ENCODE assay signal across 9 cellular contexts in the genomic region with DNA sequence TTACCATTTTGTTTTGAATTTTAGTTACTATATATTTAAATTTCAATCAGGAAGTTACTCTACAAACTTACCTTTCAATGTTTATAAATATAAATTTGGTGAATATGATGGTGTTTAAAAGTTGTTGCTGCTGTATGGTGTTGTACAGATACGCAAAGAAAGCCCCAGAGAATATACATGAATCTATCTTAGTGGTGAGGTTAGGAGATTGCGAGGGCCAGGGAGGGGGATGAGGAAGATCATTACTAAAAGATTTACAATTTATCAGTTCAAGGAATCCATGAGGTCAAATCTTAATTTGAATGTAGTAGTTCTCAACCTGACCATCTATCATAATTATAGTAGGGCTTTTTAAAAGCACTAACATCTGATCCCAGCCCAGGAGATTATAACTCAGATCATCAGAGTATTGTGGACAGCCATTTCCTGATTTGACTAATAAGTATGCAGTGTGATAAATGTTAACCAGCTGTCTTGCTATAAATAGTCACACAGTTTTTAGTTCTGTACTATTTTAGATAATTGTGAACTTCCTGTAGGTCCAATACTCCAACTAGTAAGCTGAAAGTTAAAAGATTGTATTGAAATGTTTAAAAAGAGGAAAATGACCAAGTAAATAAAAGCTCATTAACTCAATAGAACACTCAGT. TPM values are rescaled to one million over a fixed set of nuclear protein-coding genes. Genes with fewer than 3 reads are reported as not detected.
A peak's percentile ranks its signal among the peaks of the same experiment; 100 is the strongest.
DNase-seq lines count a peak whose midpoint lies in the region; ATAC-seq and TF ChIP-seq lines count a peak whose summit lies in the region.
"Had no signal": no experiment of that assay in that cellular context is flagged by ENCODE, and none has a peak within 500 bp of the region (broad histone marks: within the 10 kb centered on the region; RNA-seq: fewer than 3 reads in every experiment).

No MANE protein-coding gene starts in this region.

- ATAC-seq in activated CD8-positive, alpha-beta memory T cell treated with anti-CD3 and anti-CD28 coated beads, Interleukin-2, amount 10 ng/mL, durations not matched to agents 7 days and 5 days, result peak; percentile 82
- peak; percentile 85 for ATAC-seq in HG02973 (IDR thresholded peaks at IDR 0.05; ENCODE audit: unreplicated experiment)
- peak; percentile 97 for ATAC-seq in stimulated activated effector memory CD8-positive, alpha-beta T cell treated with anti-CD3 and anti-CD28 coated beads, Interleukin-12 subunit alpha, Interleukin-12 subunit beta, amount 100 ng/mL, for 72 hours
- ATAC-seq: Panc1 had no signal

- peaks cover 6% of the 10 kb centered on the region for H3K4me1 ChIP-seq in hepatocyte (ENCODE audit: insufficient read depth)

- peak overlapping the region; percentile 90 for H3K27ac Mint-ChIP-seq in activated CD8-positive, alpha-beta memory T cell treated with anti-CD3 and anti-CD28 coated beads, Interleukin-2, amount 10 ng/mL, durations not matched to agents 7 days and 5 days
- peak overlapping the region; percentile 60 for H3K27ac Mint-ChIP-seq in activated CD4-positive, alpha-beta memory T cell treated with anti-CD3 and anti-CD28 coated beads for 36 hours
- peak overlapping the region; percentile 59 for H3K27ac Mint-ChIP-seq in stimulated activated effector memory CD8-positive, alpha-beta T cell treated with anti-CD3 and anti-CD28 coated beads, Interleukin-12 subunit alpha, Interleukin-12 subunit beta, amount 100 ng/mL, for 72 hours

- DNase-seq in activated CD8-positive, alpha-beta memory T cell treated with anti-CD3 and anti-CD28 coated beads, Interleukin-2, amount 10 ng/mL, durations not matched to agents 7 days and 5 days, result no peak
- DNase-seq in activated CD8-positive, alpha-beta memory T cell treated with anti-CD3 and anti-CD28 coated beads, Interleukin-2, amount 50 U/mL, for 4 hours, result no peak
- DNase-seq in activated CD4-positive, alpha-beta memory T cell treated with anti-CD3 and anti-CD28 coated beads for 36 hours, result no peak
- DNase-seq in stimulated activated effector memory CD8-positive, alpha-beta T cell treated with anti-CD3 and anti-CD28 coated beads, Interleukin-12 subunit alpha, Interleukin-12 subunit beta, amount 100 ng/mL, for 72 hours (ENCODE audit: low spot score in 2 of 2), result no peak
- DNase-seq in hepatocyte (ENCODE audit: low spot score) (no peak), RPMI8226 (no peak), activated gamma-delta T cell (lab: John Stamatoyannopoulos, UW) (no peak)

- no peak for TF ChIP-seq CTCF in hepatocyte (IDR thresholded peaks at IDR 0.05; ENCODE audit: poor library complexity)

- no peak overlapping the region for H3K27ac ChIP-seq in hepatocyte

- H3K9me2 ChIP-seq in hepatocyte (replicated peaks; ENCODE audit: insufficient read depth), result no peaks in the 10 kb centered on the region

- no peak overlapping the region for H3K4me2 ChIP-seq in hepatocyte

- peaks cover under 1% of the 10 kb centered on the region for H3K79me2 ChIP-seq in hepatocyte

- peaks cover 64% of the 10 kb centered on the region for H3K4me1 Mint-ChIP-seq in activated CD8-positive, alpha-beta memory T cell treated with anti-CD3 and anti-CD28 coated beads, Interleukin-2, amount 10 ng/mL, durations not matched to agents 7 days and 5 days
- H3K4me1 Mint-ChIP-seq in activated CD4-positive, alpha-beta memory T cell treated with anti-CD3 and anti-CD28 coated beads for 36 hours (ENCODE audit: low read depth), result peaks cover 17% of the 10 kb centered on the region
- peaks cover 48% of the 10 kb centered on the region for H3K4me1 Mint-ChIP-seq in stimulated activated effector memory CD8-positive, alpha-beta T cell treated with anti-CD3 and anti-CD28 coated beads, Interleukin-12 subunit alpha, Interleukin-12 subunit beta, amount 100 ng/mL, for 72 hours

- no peak overlapping the region for H2AFZ ChIP-seq in hepatocyte

- 93% methylated on average over 2 of the region's 2 CpGs for WGBS in hepatocyte (ENCODE audit: low lambda C conversion rate, missing lambda C conversion rate)

- no peak overlapping the region for H3K4me3 ChIP-seq in hepatocyte

- no peaks in the 10 kb centered on the region for H4K20me1 ChIP-seq in hepatocyte (ENCODE audit: insufficient read depth, poor library complexity, severe bottlenecking)

- CTCF ChIA-PET in activated CD8-positive, alpha-beta memory T cell treated with anti-CD3 and anti-CD28 coated beads, Interleukin-2, amount 10 ng/mL, durations not matched to agents 7 days and 5 days (lab: Charles Lee), result interaction anchor here (0.8 to 11.3 kb wide), 9 partner anchors 12 to 176 kb away, joined by 3 to 104 read pairs (median 7); partner anchors contain the start of gene FAM3C
- CTCF ChIA-PET in activated CD4-positive, alpha-beta memory T cell treated with anti-CD3 and anti-CD28 coated beads for 36 hours (lab: Charles Lee), result interaction anchor here (0.6 to 4.7 kb wide), 7 partner anchors 11 to 423 kb away, joined by 3 to 29 read pairs (median 3); partner anchors contain the start of gene FAM3C

- H3K36me3 Mint-ChIP-seq in activated CD8-positive, alpha-beta memory T cell treated with anti-CD3 and anti-CD28 coated beads, Interleukin-2, amount 10 ng/mL, durations not matched to agents 7 days and 5 days, result peaks cover 69% of the 10 kb centered on the region
- peaks cover 8% of the 10 kb centered on the region for H3K36me3 Mint-ChIP-seq in activated CD4-positive, alpha-beta memory T cell treated with anti-CD3 and anti-CD28 coated beads for 36 hours
- H3K36me3 Mint-ChIP-seq in stimulated activated effector memory CD8-positive, alpha-beta T cell treated with anti-CD3 and anti-CD28 coated beads, Interleukin-12 subunit alpha, Interleukin-12 subunit beta, amount 100 ng/mL, for 72 hours, result peaks cover 94% of the 10 kb centered on the region

- POLR2A ChIA-PET in activated CD4-positive, alpha-beta memory T cell treated with anti-CD3 and anti-CD28 coated beads for 36 hours (lab: Charles Lee), result interaction anchor here (1.4 kb wide), 1 partner anchor 23 kb away, joined by 7 read pairs; the partner anchor contains the start of gene FAM3C

- no peaks in the 10 kb centered on the region for H3K27me3 Mint-ChIP-seq in activated CD8-positive, alpha-beta memory T cell treated with anti-CD3 and anti-CD28 coated beads, Interleukin-2, amount 10 ng/mL, durations not matched to agents 7 days and 5 days
- no peaks in the 10 kb centered on the region for H3K27me3 Mint-ChIP-seq in activated CD4-positive, alpha-beta memory T cell treated with anti-CD3 and anti-CD28 coated beads for 36 hours

- H3K27me3 ChIP-seq in hepatocyte, result no peaks in the 10 kb centered on the region

- H3K4me3 Mint-ChIP-seq in activated CD8-positive, alpha-beta memory T cell treated with anti-CD3 and anti-CD28 coated beads, Interleukin-2, amount 10 ng/mL, durations not matched to agents 7 days and 5 days, result peak overlapping the region; percentile 63
- H3K4me3 Mint-ChIP-seq in activated CD4-positive, alpha-beta memory T cell treated with anti-CD3 and anti-CD28 coated beads for 36 hours, result no peak overlapping the region
- H3K4me3 Mint-ChIP-seq in stimulated activated effector memory CD8-positive, alpha-beta T cell treated with anti-CD3 and anti-CD28 coated beads, Interleukin-12 subunit alpha, Interleukin-12 subunit beta, amount 100 ng/mL, for 72 hours, result peak overlapping the region; percentile 36

- H3K9me3 ChIP-seq in hepatocyte (ENCODE audit: low read depth), result no peaks in the 10 kb centered on the region

- intact Hi-C loops in activated CD4-positive, alpha-beta memory T cell treated with anti-CD3 and anti-CD28 coated beads for 36 hours (cut with micrococcal nuclease), result loop anchor here (2.0 kb wide), 1 partner anchor 24 kb away; the partner anchor contains the start of gene FAM3C

- H3K9me3 Mint-ChIP-seq in activated CD8-positive, alpha-beta memory T cell treated with anti-CD3 and anti-CD28 coated beads, Interleukin-2, amount 10 ng/mL, durations not matched to agents 7 days and 5 days (ENCODE audit: low read depth), result no peaks in the 10 kb centered on the region
- H3K9me3 Mint-ChIP-seq in activated CD4-positive, alpha-beta memory T cell treated with anti-CD3 and anti-CD28 coated beads for 36 hours, result no peaks in the 10 kb centered on the region
- H3K9me3 Mint-ChIP-seq in stimulated activated effector memory CD8-positive, alpha-beta T cell treated with anti-CD3 and anti-CD28 coated beads, Interleukin-12 subunit alpha, Interleukin-12 subunit beta, amount 100 ng/mL, for 72 hours, result no peaks in the 10 kb centered on the region

- H3K36me3 ChIP-seq in hepatocyte (replicated peaks; ENCODE audit: insufficient read depth, low read depth), result no peaks in the 10 kb centered on the region

RNA-seq across cellular contexts. Expression of gene FAM3C, which starts 23.6 kb away (rescaled TPM):
- total RNA-seq in activated CD8-positive, alpha-beta memory T cell treated with anti-CD3 and anti-CD28 coated beads, Interleukin-2, amount 10 ng/mL, durations not matched to agents 7 days and 5 days, result 10 to 100 TPM; 50.3 to 96.0 TPM
- 10 to 100 TPM; 17.2 to 18.3 TPM for total RNA-seq in activated CD4-positive, alpha-beta memory T cell treated with anti-CD3 and anti-CD28 coated beads for 36 hours
- 113 and 119 TPM in 2 replicates for total RNA-seq in hepatocyte
- 120 and 127 TPM in 2 replicates for polyA plus RNA-seq in hepatocyte

RNA-seq across cellular contexts. Expression of gene WNT16, which starts 43.7 kb away (rescaled TPM):
- total RNA-seq in activated CD8-positive, alpha-beta memory T cell treated with anti-CD3 and anti-CD28 coated beads, Interleukin-2, amount 10 ng/mL, durations not matched to agents 7 days and 5 days, result not detected
- not detected for total RNA-seq in activated CD4-positive, alpha-beta memory T cell treated with anti-CD3 and anti-CD28 coated beads for 36 hours
- 1.7 and 2.8 TPM in 2 replicates for total RNA-seq in hepatocyte
- 0.52 and 0.58 TPM in 2 replicates for polyA plus RNA-seq in hepatocyte
